Comparison of ENCODE assay signal across 9 cellular contexts in the genomic region with DNA sequence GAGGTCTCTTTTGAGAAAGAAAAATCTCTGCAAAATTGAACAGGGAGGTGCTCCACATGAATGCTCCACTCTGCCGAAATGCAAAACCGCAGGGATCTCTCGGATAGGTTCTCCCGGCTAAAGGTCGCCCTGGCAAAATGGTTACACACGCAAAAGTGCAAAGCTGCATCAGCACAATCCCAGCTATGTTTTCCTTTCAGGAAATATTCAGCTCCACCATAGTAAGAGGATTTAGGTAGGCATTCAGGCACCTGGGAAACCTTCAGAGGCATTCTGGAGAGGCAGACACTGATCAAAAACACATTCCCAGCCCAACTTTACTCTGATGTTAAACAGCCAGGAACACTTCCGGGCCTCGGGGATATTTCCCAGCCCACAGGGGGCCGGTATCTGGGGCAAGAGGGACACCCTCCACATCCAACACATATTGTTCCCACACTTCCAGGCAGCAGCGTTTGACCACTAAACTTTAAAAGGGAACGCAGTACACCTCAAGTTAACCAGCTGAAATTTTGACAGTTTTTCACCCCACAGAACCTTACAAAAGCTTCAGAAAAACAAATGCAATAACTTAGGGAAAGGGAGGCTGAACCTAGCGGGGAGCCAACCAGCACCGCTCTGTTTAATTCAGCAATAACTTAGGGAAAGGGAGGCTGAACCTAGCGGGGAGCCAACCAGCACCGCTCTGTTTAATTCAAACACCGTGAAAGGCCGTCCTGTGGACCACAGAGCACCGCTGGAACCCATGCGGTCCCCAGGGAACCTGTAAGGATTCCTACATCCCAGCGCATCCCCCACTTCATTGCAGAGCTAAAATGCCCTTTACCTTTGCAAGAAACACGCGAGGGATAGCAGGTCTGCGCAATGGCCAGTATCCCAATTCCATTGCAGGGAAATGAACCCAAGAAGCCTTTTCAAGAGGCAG. TPM values are rescaled to one million over a fixed set of nuclear protein-coding genes. Genes with fewer than 3 reads are reported as not detected.
DNase-seq lines count a peak whose midpoint lies in the region; ATAC-seq and TF ChIP-seq lines count a peak whose summit lies in the region.
"Had no signal": no experiment of that assay in that cellular context is flagged by ENCODE, and none has a peak within 500 bp of the region (broad histone marks: within the 10 kb centered on the region; RNA-seq: fewer than 3 reads in every experiment).

No MANE protein-coding gene starts in this region.

- H3K27me3 Mint-ChIP-seq in natural killer cell (ENCODE audit: low read depth in 2 of 2): peaks cover 0 to 14% of the 10 kb centered on the region in 2 donors

- CTCF ChIA-PET in RWPE1 (lab: Yijun Ruan, JAX): interaction anchor here (0.6 kb wide), 1 partner anchor 233 kb away, joined by 3 read pairs; no protein-coding TSS in a partner anchor

- H3K9me3 Mint-ChIP-seq in natural killer cell: no peaks in the 10 kb centered on the region

- DNase-seq in AG10803 (ENCODE audit: low read depth): no peak
- DNase-seq in RWPE1 (ENCODE audit: low spot score): no peak
- DNase-seq in fibroblast of pulmonary artery (ENCODE audit: low read depth): no peak
- peak in 1 of 5 donors; percentile 23 for DNase-seq in ovary
- no peak for DNase-seq in BE2C
- no peak for DNase-seq in Kasumi-1 (lab: John Stamatoyannopoulos, UW)
- DNase-seq in natural killer cell: no peak
- no peak for DNase-seq in MM.1S
- DNase-seq: T-helper 1 cell had no signal

- H4K20me1 ChIP-seq in MM.1S (ENCODE audit: insufficient read depth, low read length): no peaks in the 10 kb centered on the region

- H3K9me3 ChIP-seq in ovary: no peaks in the 10 kb centered on the region
- no peaks in the 10 kb centered on the region for H3K9me3 ChIP-seq in BE2C
- no peaks in the 10 kb centered on the region for H3K9me3 ChIP-seq in MM.1S (replicated peaks; ENCODE audit: insufficient read depth, low read length)

- H3K4me1 Mint-ChIP-seq in natural killer cell: no peaks in the 10 kb centered on the region

- H3K9me2 ChIP-seq in MM.1S (replicated peaks; ENCODE audit: insufficient read depth, low read length): no peaks in the 10 kb centered on the region

- H3K27ac Mint-ChIP-seq in natural killer cell: no peak overlapping the region

- H3K27ac ChIP-seq in RWPE1: peak overlapping the region; percentile 58
- no peak overlapping the region for H3K27ac ChIP-seq in ovary
- no peak overlapping the region for H3K27ac ChIP-seq in MM.1S (ENCODE audit: low read length)

- H3K4me2 ChIP-seq in MM.1S (ENCODE audit: low read depth, low read length): no peak overlapping the region

- H3K36me3 ChIP-seq in ovary: no peaks in the 10 kb centered on the region
- H3K36me3 ChIP-seq in BE2C: no peaks in the 10 kb centered on the region
- H3K36me3 ChIP-seq in MM.1S (replicated peaks; ENCODE audit: insufficient read depth, low read length): no peaks in the 10 kb centered on the region

- no peak overlapping the region for H3K9ac ChIP-seq in MM.1S (ENCODE audit: low read length)

- no peaks in the 10 kb centered on the region for H3K27me3 ChIP-seq in ovary
- H3K27me3 ChIP-seq in BE2C: peaks cover 11% of the 10 kb centered on the region
- H3K27me3 ChIP-seq in MM.1S (replicated peaks; ENCODE audit: insufficient read depth, low read length): no peaks in the 10 kb centered on the region

- no peak overlapping the region for H2AFZ ChIP-seq in MM.1S (ENCODE audit: low read length)

- 64 to 70% (median 68%) methylated on average over 23 of the region's 23 CpGs for WGBS in ovary, 3 donors

- H3F3A ChIP-seq in MM.1S (ENCODE audit: insufficient read depth, low read length): no peaks in the 10 kb centered on the region

- H3K36me3 Mint-ChIP-seq in natural killer cell: no peaks in the 10 kb centered on the region

- H3K4me3 ChIP-seq in AG10803 (ENCODE audit: low read length) (peak overlapping the region; percentile 57), fibroblast of pulmonary artery (replicated peaks; ENCODE audit: low read depth, low read length) (peak overlapping the region; percentile 14), ovary (peak overlapping the region; percentile 67), BE2C (ENCODE audit: low read depth, low read length) (no peak overlapping the region), MM.1S (ENCODE audit: low read length) (no peak overlapping the region)

- H3K4me1 ChIP-seq in ovary (ENCODE audit: insufficient read depth) (peaks cover 27% of the 10 kb centered on the region), BE2C (no peaks in the 10 kb centered on the region), MM.1S (ENCODE audit: low read length) (no peaks in the 10 kb centered on the region)

- no peak for ATAC-seq in natural killer cell

- no peak for TF ChIP-seq POLR2A in ovary (IDR thresholded peaks at IDR 0.05)

- peaks cover 42% of the 10 kb centered on the region for H3K79me2 ChIP-seq in MM.1S (ENCODE audit: low read length)

- no peak for TF ChIP-seq EP300 in ovary (IDR thresholded peaks at IDR 0.05)

- H3K4me3 Mint-ChIP-seq in natural killer cell: no peak overlapping the region

- no peak for TF ChIP-seq CTCF in AG10803 (conservative IDR thresholded peaks at IDR 0.05; ENCODE audit: low read length)
- no peak for TF ChIP-seq CTCF in RWPE1 (conservative IDR thresholded peaks at IDR 0.05; ENCODE audit: low read depth)
- no peak for TF ChIP-seq CTCF in fibroblast of pulmonary artery (IDR thresholded peaks at IDR 0.05; ENCODE audit: low read length, missing control alignments)
- no peak for TF ChIP-seq CTCF in ovary (IDR thresholded peaks at IDR 0.05)
- no peak for TF ChIP-seq CTCF in BE2C (IDR thresholded peaks at IDR 0.05; ENCODE audit: low read depth, low read length)
- no peak for TF ChIP-seq CTCF in natural killer cell (IDR thresholded peaks at IDR 0.05)
- TF ChIP-seq CTCF in MM.1S (IDR thresholded peaks at IDR 0.05; ENCODE audit: low read length): no peak

- intact Hi-C loops in ovary (cut with DNase I): loop anchor here in 1 of 4 donors (5.0 kb wide), 1 partner anchor 36 kb away; no protein-coding TSS in a partner anchor
- intact Hi-C loops in natural killer cell (cut with micrococcal nuclease): no loop called here

- POLR2A ChIA-PET in RWPE1 (lab: Yijun Ruan, JAX; ENCODE audit: low non-redundant PET): interaction anchor here (0.6 kb wide), 1 partner anchor 250 kb away, joined by 4 read pairs; no protein-coding TSS in a partner anchor

RNA-seq across cellular contexts. Expression of gene TNS3, which starts 45.9 kb away (rescaled TPM):
- total RNA-seq in ovary: 100 to 1,000 TPM in 3 of 7 donors, 10 to 100 TPM in 4; 46.1 to 137 (median 96.3) TPM
- polyA plus RNA-seq in ovary: 10 to 100 TPM; 36.6 to 91.3 TPM
- 1.2 TPM for polyA plus RNA-seq in BE2C (2012; ENCODE audit: insufficient read depth, insufficient read length, low read depth)
- total RNA-seq in natural killer cell: 1 to 10 TPM; 1.6 to 3.5 (median 2.9) TPM

Comparison
In these comparisons a context has a peak if more than half of its experiments do, and no peak if none do; other contexts are left out.
1. H3K4me3 ChIP-seq: peak in AG10803 (single experiment), fibroblast of pulmonary artery (single experiment) and ovary (single experiment); none in BE2C (single experiment) and MM.1S (single experiment).
2. RNA of gene TNS3, which starts 45.9 kb away (total RNA-seq): 46.1 to 137 TPM in ovary; 1.6 to 3.5 TPM in natural killer cell; every median in the first group is over 10 times any median in the second.